3 cellular contexts compared by ENCODE assay signal in the genomic region with DNA sequence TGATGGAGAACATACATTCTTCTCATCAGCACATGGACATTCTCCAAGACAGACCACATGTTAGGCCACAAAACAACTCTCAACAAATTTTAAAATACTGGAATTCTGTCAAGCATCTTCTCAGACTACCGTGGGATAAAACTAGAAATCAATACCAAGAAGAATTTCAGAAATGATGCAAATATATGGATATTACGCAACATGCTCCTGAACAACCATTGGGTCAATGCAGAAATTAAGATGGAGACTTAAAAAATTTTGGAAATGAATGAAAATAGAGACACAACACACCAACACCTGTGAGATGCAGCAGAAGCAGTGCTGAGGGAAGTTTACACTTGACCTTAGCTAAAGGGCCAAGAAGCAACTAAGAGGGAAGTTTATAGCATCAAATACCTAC.
A peak's percentile ranks its signal among the peaks of the same experiment; 100 is the strongest.
TF ChIP-seq lines count a peak whose summit lies in the region.

No MANE protein-coding gene starts in this region.

TF ChIP-seq in HepG2, 621 proteins besides CTCF, POLR2A, EP300 and RAD21:
- no peak for TF ChIP-seq ZNF589 (CRISPR knock-in tag; conservative IDR thresholded peaks at IDR 0.05)
- TF ChIP-seq, protein P1, sequence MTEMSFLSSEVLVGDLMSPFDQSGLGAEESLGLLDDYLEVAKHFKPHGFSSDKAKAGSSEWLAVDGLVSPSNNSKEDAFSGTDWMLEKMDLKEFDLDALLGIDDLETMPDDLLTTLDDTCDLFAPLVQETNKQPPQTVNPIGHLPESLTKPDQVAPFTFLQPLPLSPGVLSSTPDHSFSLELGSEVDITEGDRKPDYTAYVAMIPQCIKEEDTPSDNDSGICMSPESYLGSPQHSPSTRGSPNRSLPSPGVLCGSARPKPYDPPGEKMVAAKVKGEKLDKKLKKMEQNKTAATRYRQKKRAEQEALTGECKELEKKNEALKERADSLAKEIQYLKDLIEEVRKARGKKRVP (CRISPR knock-in tag; IDR thresholded peaks at IDR 0.05) = no peak
- no peak for TF ChIP-seq ZNF446 (CRISPR knock-in tag; IDR thresholded peaks at IDR 0.05)
- TF ChIP-seq ZSCAN30 (CRISPR knock-in tag; IDR thresholded peaks at IDR 0.05) = no peak
- TF ChIP-seq SMARCE1 (IDR thresholded peaks at IDR 0.05; ENCODE audit: borderline replicate concordance) = no peak
- TF ChIP-seq, protein P2, sequence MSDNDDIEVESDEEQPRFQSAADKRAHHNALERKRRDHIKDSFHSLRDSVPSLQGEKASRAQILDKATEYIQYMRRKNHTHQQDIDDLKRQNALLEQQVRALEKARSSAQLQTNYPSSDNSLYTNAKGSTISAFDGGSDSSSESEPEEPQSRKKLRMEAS (IDR thresholded peaks at IDR 0.05) = no peak
- TF ChIP-seq CEBPB (IDR thresholded peaks at IDR 0.05; ENCODE audit: borderline replicate concordance, low read depth, low read length) = peak; percentile 66; the same call in 1 of the 2 replicates
- TF ChIP-seq HIVEP1 (CRISPR knock-in tag; IDR thresholded peaks at IDR 0.05) = no peak
- no peak for TF ChIP-seq EZH2 (conservative IDR thresholded peaks at IDR 0.05; ENCODE audit: low read depth, low read length)

TF ChIP-seq in IMR-90, 13 proteins besides CTCF, POLR2A, EP300 and RAD21:
- peak; percentile 87 for TF ChIP-seq CEBPB (IDR thresholded peaks at IDR 0.05; ENCODE audit: low read depth, low read length)
- TF ChIP-seq CHD1 (IDR thresholded peaks at IDR 0.05; ENCODE audit: low read depth, low read length) = no peak

TF ChIP-seq in H1, 55 proteins besides CTCF, POLR2A, EP300 and RAD21:
- TF ChIP-seq, protein P3, sequence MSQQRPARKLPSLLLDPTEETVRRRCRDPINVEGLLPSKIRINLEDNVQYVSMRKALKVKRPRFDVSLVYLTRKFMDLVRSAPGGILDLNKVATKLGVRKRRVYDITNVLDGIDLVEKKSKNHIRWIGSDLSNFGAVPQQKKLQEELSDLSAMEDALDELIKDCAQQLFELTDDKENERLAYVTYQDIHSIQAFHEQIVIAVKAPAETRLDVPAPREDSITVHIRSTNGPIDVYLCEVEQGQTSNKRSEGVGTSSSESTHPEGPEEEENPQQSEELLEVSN (IDR thresholded peaks at IDR 0.05) = no peak
- TF ChIP-seq POU5F1 (IDR thresholded peaks at IDR 0.05; ENCODE audit: low read depth, low read length) (no peak), CEBPB (IDR thresholded peaks at IDR 0.05; ENCODE audit: low read depth, low read length) (peak; percentile 87), SIN3A (conservative IDR thresholded peaks at IDR 0.05 in 1 of 2, IDR thresholded peaks at IDR 0.05 in 1 of 2; ENCODE audit: low read depth in 1 of 2, low read length in 2 of 2) (no peak)
